Comparison of ENCODE assay signal across 1 cellular context in the genomic region with DNA sequence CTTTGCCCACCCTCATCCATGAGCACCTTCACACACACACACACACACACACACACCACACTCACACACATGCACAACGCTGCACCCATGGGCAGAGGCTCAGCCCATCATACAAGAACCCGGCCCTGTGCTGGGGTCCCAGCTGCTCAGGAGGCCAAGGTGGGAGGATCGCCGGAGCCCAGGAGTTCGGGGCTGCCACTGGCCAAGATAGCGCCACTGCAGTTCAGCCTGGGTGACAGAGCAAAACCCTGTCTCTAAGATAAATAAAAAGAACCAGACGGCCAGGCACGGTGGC.
A peak's percentile ranks its signal among the peaks of the same experiment; 100 is the strongest.
TF ChIP-seq lines count a peak whose summit lies in the region.

No MANE protein-coding gene starts in this region.

TF ChIP-seq in HepG2, 621 proteins besides CTCF, POLR2A, EP300 and RAD21:
- TF ChIP-seq HNRNPL (IDR thresholded peaks at IDR 0.05; ENCODE audit: low read depth, low read length) (0 out of 2 replicates have a peak, but pooled peaks have one; percentile 52), HMG20A (CRISPR knock-in tag; IDR thresholded peaks at IDR 0.05; ENCODE audit: borderline replicate concordance) (no peak)
